In genomic region chr1:151972533-151973270, GRCh38 we compare ENCODE assay signal across 8 cellular contexts. TPM values are rescaled to one million over a fixed set of nuclear protein-coding genes. Genes with fewer than 3 reads are reported as not detected.
DNase-seq lines count a peak whose midpoint lies in the region; ATAC-seq and TF ChIP-seq lines count a peak whose summit lies in the region.

No MANE protein-coding gene starts in this region.

- H3K9me3 Mint-ChIP-seq in activated naive CD4-positive, alpha-beta T cell treated with anti-CD3 and anti-CD28 coated beads for 36 hours, result no peaks in the 10 kb centered on the region

- TF ChIP-seq POLR2A in transverse colon (IDR thresholded peaks at IDR 0.05), result no peak

- H3K4me1 ChIP-seq in hepatocyte (ENCODE audit: insufficient read depth) (peaks cover 52% of the 10 kb centered on the region), transverse colon (peaks cover 15 to 71% (median 49%) of the 10 kb centered on the region in 4 donors)

- no peaks in the 10 kb centered on the region for H3K36me3 Mint-ChIP-seq in activated naive CD4-positive, alpha-beta T cell treated with anti-CD3 and anti-CD28 coated beads for 36 hours (ENCODE audit: low read depth)

- peak overlapping the region; percentile 83 for H3K27ac ChIP-seq in hepatocyte
- H3K27ac ChIP-seq in transverse colon, result peak overlapping the region; percentile 33 to 85 (median 60)

- DNase-seq in COLO829 (ENCODE audit: low spot score) (peak; percentile 90), LNCaP clone FGC (ENCODE audit: low read depth) (peak; percentile 92), hepatocyte (ENCODE audit: low spot score) (peak; percentile 83), transverse colon (peak; percentile 67), NCI-H1092 (lab: John Stamatoyannopoulos, UW) (no peak)
- peak; percentile 77 for DNase-seq in activated naive CD4-positive, alpha-beta T cell treated with anti-CD3 and anti-CD28 coated beads for 36 hours

- ATAC-seq in HG03378 (IDR thresholded peaks at IDR 0.05; ENCODE audit: unreplicated experiment) (no peak), HG02852 (IDR thresholded peaks at IDR 0.05; ENCODE audit: unreplicated experiment) (no peak)

- peak overlapping the region; percentile 60 for H3K4me2 ChIP-seq in hepatocyte

- no peak overlapping the region for H3K4me3 Mint-ChIP-seq in activated naive CD4-positive, alpha-beta T cell treated with anti-CD3 and anti-CD28 coated beads for 36 hours

- no peak overlapping the region for H2AFZ ChIP-seq in hepatocyte

- H3K27me3 ChIP-seq in hepatocyte, result no peaks in the 10 kb centered on the region
- H3K27me3 ChIP-seq in transverse colon, result no peaks in the 10 kb centered on the region

- H3K9me2 ChIP-seq in hepatocyte (replicated peaks; ENCODE audit: insufficient read depth), result no peaks in the 10 kb centered on the region

- intact Hi-C loops in activated naive CD4-positive, alpha-beta T cell treated with anti-CD3 and anti-CD28 coated beads for 36 hours (cut with micrococcal nuclease), result loop anchor here (1.0 kb wide), 4 partner anchors 12 to 65 kb away; partner anchors contain the start of genes S100A10 and S100A11
- intact Hi-C loops in transverse colon (cut with DNase I; ENCODE audit: low total_unique reads), result no loop called here

- H3K36me3 ChIP-seq in hepatocyte (replicated peaks; ENCODE audit: insufficient read depth, low read depth) (no peaks in the 10 kb centered on the region), transverse colon (no peaks in the 10 kb centered on the region)

- no peaks in the 10 kb centered on the region for H4K20me1 ChIP-seq in hepatocyte (ENCODE audit: insufficient read depth, poor library complexity, severe bottlenecking)

- H3K27me3 Mint-ChIP-seq in activated naive CD4-positive, alpha-beta T cell treated with anti-CD3 and anti-CD28 coated beads for 36 hours (ENCODE audit: low read depth), result peaks cover 2% of the 10 kb centered on the region

- H3K4me1 Mint-ChIP-seq in activated naive CD4-positive, alpha-beta T cell treated with anti-CD3 and anti-CD28 coated beads for 36 hours (ENCODE audit: low read depth), result peaks cover 29% of the 10 kb centered on the region

- H3K4me3 ChIP-seq in LNCaP clone FGC (ENCODE audit: low read depth, low read length) (peak overlapping the region; percentile 32; the same call in 1 of the 2 replicates), hepatocyte (no peak overlapping the region), transverse colon (no peak overlapping the region)

- H3K9me3 ChIP-seq in hepatocyte (ENCODE audit: low read depth) (no peaks in the 10 kb centered on the region), transverse colon (no peaks in the 10 kb centered on the region)

- no peaks in the 10 kb centered on the region for H3K79me2 ChIP-seq in hepatocyte

- TF ChIP-seq CTCF in LNCaP clone FGC (IDR thresholded peaks at IDR 0.05; ENCODE audit: control insufficient read depth, extremely low read depth, insufficient read depth) (no peak), hepatocyte (IDR thresholded peaks at IDR 0.05; ENCODE audit: poor library complexity) (no peak), transverse colon (IDR thresholded peaks at IDR 0.05) (no peak)

- CTCF ChIA-PET in activated naive CD4-positive, alpha-beta T cell treated with anti-CD3 and anti-CD28 coated beads for 36 hours (lab: Charles Lee), result interaction anchor here (8.5 kb wide), 1 partner anchor 29 kb away, joined by 206 read pairs; no protein-coding TSS in a partner anchor

- 35% methylated on average over 7 of the region's 7 CpGs for WGBS in hepatocyte (ENCODE audit: low lambda C conversion rate, missing lambda C conversion rate)
- 15 to 29% methylated on average over 7 of the region's 7 CpGs for WGBS in transverse colon (ENCODE audit: low coverage in 1 of 2), 2 donors

- H3K27ac Mint-ChIP-seq in activated naive CD4-positive, alpha-beta T cell treated with anti-CD3 and anti-CD28 coated beads for 36 hours, result peak overlapping the region; percentile 22

- in situ Hi-C loops in transverse colon (cut with MboI; ENCODE audit: low pct_ligation_motif_present in 1 of 4, low pct_unique_long_range_greater_than_20kb in 1 of 4, low sequenced_read_pairs in 3 of 4), result no loop called here

- TF ChIP-seq EP300 in transverse colon (IDR thresholded peaks at IDR 0.05; ENCODE audit: low read depth), result peak; percentile 9

RNA-seq across cellular contexts. Expression of gene S100A10, which starts 21.0 kb away (rescaled TPM):
- total RNA-seq in activated naive CD4-positive, alpha-beta T cell treated with anti-CD3 and anti-CD28 coated beads for 36 hours, result 100 to 1,000 TPM; 159 to 170 TPM
- total RNA-seq in hepatocyte, result 408 and 485 TPM in 2 replicates
- 3,367 and 3,493 TPM in 2 replicates for polyA plus RNA-seq in hepatocyte
- 100 to 1,000 TPM in 3 of 4 donors, 10 to 100 TPM in 1; 59.1 to 289 (median 251) TPM for total RNA-seq in transverse colon
